Comparison of ENCODE assay signal across 35 cellular contexts in the genomic region with DNA sequence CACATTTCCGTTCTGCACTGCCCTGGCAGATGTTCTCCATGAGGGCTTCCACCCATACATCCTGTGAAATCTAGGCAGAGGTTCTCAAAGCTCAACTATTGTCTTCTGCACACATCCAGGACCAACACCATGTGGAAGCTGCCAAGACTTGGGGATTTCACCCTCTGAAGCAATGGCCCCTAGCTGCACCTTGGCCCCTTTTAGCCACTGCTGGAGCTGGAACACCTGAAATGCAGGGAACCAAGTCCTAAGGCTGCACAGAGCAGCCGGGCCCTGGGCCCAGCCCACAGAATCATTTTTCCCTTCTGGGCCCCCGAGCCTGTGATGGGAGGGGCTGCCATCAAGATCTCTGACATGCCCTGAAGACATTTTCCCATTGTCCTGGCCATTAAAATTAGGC.
"Had no signal": no experiment of that assay in that cellular context is flagged by ENCODE, and none has a peak within 500 bp of the region (broad histone marks: within the 10 kb centered on the region; RNA-seq: fewer than 3 reads in every experiment).

No MANE protein-coding gene starts in this region.

- DNase-seq: Karpas-422, Kasumi-1, MG63, MM.1S, MV-4-11, NCI-H1048, NCI-H1092, NCI-H1092 treated with DMSO at 0.1 percent for 48 hours, NCI-H1105, NCI-H1105 treated with DMSO at 0.1 percent for 48 hours, NCI-H1417, NCI-H1417 treated with DMSO at 0.1 percent for 48 hours, NCI-H1436, NCI-H1436 treated with DMSO at 0.1 percent for 48 hours, NCI-H146, NCI-H1694, NCI-H1694 treated with DMSO at 0.1 percent for 48 hours, NCI-H187, NCI-H187 treated with DMSO at 0.1 percent for 48 hours, NCI-H1930, NCI-H2029, NCI-H2029 treated with DMSO at 0.1 percent for 48 hours, NCI-H2081, NCI-H2081 treated with DMSO at 0.1 percent for 48 hours, NCI-H2107, NCI-H2171, NCI-H2171 treated with DMSO at 0.1 percent for 48 hours, NCI-H2227 treated with DMSO at 0.1 percent for 48 hours, NCI-H226, NCI-H345, NCI-H446, NCI-H446 treated with DMSO at 0.1 percent for 48 hours, NCI-H510A, NCI-H510A treated with DMSO at 0.1 percent for 48 hours had no signal

- H3K27me3 ChIP-seq: MG63 had no signal

- H3K9ac ChIP-seq: KMS-11 had no signal

- H3K9me3 ChIP-seq: MG63 had no signal

- H3K4me3 ChIP-seq: MG63 had no signal

- H3K27ac ChIP-seq: KMS-11 had no signal

- H3K36me3 ChIP-seq: MG63 had no signal
